8 cellular contexts compared by ENCODE assay signal in genomic region chr11:59755701-59756495, GRCh38. TPM values are rescaled to one million over a fixed set of nuclear protein-coding genes. Genes with fewer than 3 reads are reported as not detected.
DNase-seq lines count a peak whose midpoint lies in the region; ATAC-seq and TF ChIP-seq lines count a peak whose summit lies in the region.

No MANE protein-coding gene starts in this region.

- no peak for TF ChIP-seq CTCF in HFFc6 (IDR thresholded peaks at IDR 0.05)

- peak; percentile 79 for ATAC-seq in esophagus mucosa
- ATAC-seq in stimulated activated naive CD8-positive, alpha-beta T cell treated with anti-CD3 and anti-CD28 coated beads, Interleukin-15, Interleukin-2, amounts not matched to agents 100 U/mL and 50 U/mL, for 24 hours = peak; percentile 29

- peak overlapping the region; percentile 96 for H3K4me3 Mint-ChIP-seq in HFFc6
- peak overlapping the region; percentile 90 for H3K4me3 Mint-ChIP-seq in activated T-helper 1 cell treated with anti-CD3 and anti-CD28 coated beads, Interleukin-12 subunit alpha, Interleukin-12 subunit beta, Interleukin-2, Interleukin-4 antibody, amounts not matched to agents 30 ng/mL and 10 ng/mL and 1 ng/mL, durations not matched to agents 14 hours and 24 hours and 36 hours

- H3K27me3 Mint-ChIP-seq in HFFc6 (ENCODE audit: insufficient read depth) = no peaks in the 10 kb centered on the region; the same call in 1 of the 2 replicates
- H3K27me3 Mint-ChIP-seq in activated T-helper 1 cell treated with anti-CD3 and anti-CD28 coated beads, Interleukin-12 subunit alpha, Interleukin-12 subunit beta, Interleukin-2, Interleukin-4 antibody, amounts not matched to agents 30 ng/mL and 10 ng/mL and 1 ng/mL, durations not matched to agents 14 hours and 24 hours and 36 hours (ENCODE audit: insufficient read depth) = peaks cover 7% of the 10 kb centered on the region

- H3K4me1 Mint-ChIP-seq in HFFc6 (ENCODE audit: low read depth) = peaks cover 47% of the 10 kb centered on the region
- H3K4me1 Mint-ChIP-seq in activated T-helper 1 cell treated with anti-CD3 and anti-CD28 coated beads, Interleukin-12 subunit alpha, Interleukin-12 subunit beta, Interleukin-2, Interleukin-4 antibody, amounts not matched to agents 30 ng/mL and 10 ng/mL and 1 ng/mL, durations not matched to agents 14 hours and 24 hours and 36 hours (ENCODE audit: low read depth) = peaks cover 50% of the 10 kb centered on the region

- peaks cover 22% of the 10 kb centered on the region for H3K36me3 Mint-ChIP-seq in HFFc6 (ENCODE audit: low read depth)
- H3K36me3 Mint-ChIP-seq in activated T-helper 1 cell treated with anti-CD3 and anti-CD28 coated beads, Interleukin-12 subunit alpha, Interleukin-12 subunit beta, Interleukin-2, Interleukin-4 antibody, amounts not matched to agents 30 ng/mL and 10 ng/mL and 1 ng/mL, durations not matched to agents 14 hours and 24 hours and 36 hours (ENCODE audit: low read depth) = peaks cover 8% of the 10 kb centered on the region

- H3K4me1 ChIP-seq in mononuclear cell (ENCODE audit: insufficient read depth, low read length) = peaks cover 40% of the 10 kb centered on the region

- H3K4me3 ChIP-seq in mononuclear cell (ENCODE audit: low read length) = peak overlapping the region; percentile 89

- DNase-seq in COLO668 (lab: John Stamatoyannopoulos, UW; ENCODE audit: unreplicated experiment) (peak; percentile 82), HFFc6 (peak; percentile 59), NCI-H82 (lab: John Stamatoyannopoulos, UW) (peak; percentile 65), GDM1 (lab: John Stamatoyannopoulos, UW) (no peak)
- DNase-seq in activated T-helper 1 cell treated with anti-CD3 and anti-CD28 coated beads, Interleukin-12 subunit alpha, Interleukin-12 subunit beta, Interleukin-2, Interleukin-4 antibody, amounts not matched to agents 30 ng/mL and 10 ng/mL and 1 ng/mL, durations not matched to agents 14 hours and 24 hours and 36 hours (ENCODE audit: low spot score) = no peak
- peak; percentile 50 for DNase-seq in stimulated activated naive CD8-positive, alpha-beta T cell treated with anti-CD3 and anti-CD28 coated beads, Interleukin-15, Interleukin-2, amounts not matched to agents 100 U/mL and 50 U/mL, for 24 hours

- H3K27ac Mint-ChIP-seq in HFFc6 = peak overlapping the region; percentile 90
- peak overlapping the region; percentile 68 for H3K27ac Mint-ChIP-seq in activated T-helper 1 cell treated with anti-CD3 and anti-CD28 coated beads, Interleukin-12 subunit alpha, Interleukin-12 subunit beta, Interleukin-2, Interleukin-4 antibody, amounts not matched to agents 30 ng/mL and 10 ng/mL and 1 ng/mL, durations not matched to agents 14 hours and 24 hours and 36 hours

- intact Hi-C loops in activated T-helper 1 cell treated with anti-CD3 and anti-CD28 coated beads, Interleukin-12 subunit alpha, Interleukin-12 subunit beta, Interleukin-2, Interleukin-4 antibody, amounts not matched to agents 30 ng/mL and 10 ng/mL and 1 ng/mL, durations not matched to agents 14 hours and 24 hours and 36 hours (cut with micrococcal nuclease) = loop anchor here (1.0 to 10.0 kb wide), 7 partner anchors 11 to 1181 kb away; partner anchors contain the start of genes LPXN, MRPL16 and ZFP91

- no peaks in the 10 kb centered on the region for H3K9me3 ChIP-seq in mononuclear cell (ENCODE audit: low read depth, low read length)

- no peaks in the 10 kb centered on the region for H3K27me3 ChIP-seq in mononuclear cell (ENCODE audit: insufficient read depth, low read length)

- H3K9me3 Mint-ChIP-seq in HFFc6 = no peaks in the 10 kb centered on the region
- H3K9me3 Mint-ChIP-seq in activated T-helper 1 cell treated with anti-CD3 and anti-CD28 coated beads, Interleukin-12 subunit alpha, Interleukin-12 subunit beta, Interleukin-2, Interleukin-4 antibody, amounts not matched to agents 30 ng/mL and 10 ng/mL and 1 ng/mL, durations not matched to agents 14 hours and 24 hours and 36 hours = no peaks in the 10 kb centered on the region

RNA-seq across cellular contexts. Expression of gene STX3, which starts 0.7 kb away (rescaled TPM):
- 10 to 100 TPM; 17.1 to 23.1 (median 19.0) TPM for total RNA-seq in HFFc6 (2021; fragmentation: NEBNext Ultra II Directional; extraction: Animal tissue kit (Norgen Biotek cat#: 25700))
- 26.2 and 28.4 TPM in 2 replicates for total RNA-seq in activated T-helper 1 cell treated with anti-CD3 and anti-CD28 coated beads, Interleukin-12 subunit alpha, Interleukin-12 subunit beta, Interleukin-2, Interleukin-4 antibody, amounts not matched to agents 30 ng/mL and 10 ng/mL and 1 ng/mL, durations not matched to agents 14 hours and 24 hours and 36 hours
- 12.1 TPM for total RNA-seq in esophagus mucosa
- 20.9 TPM for total RNA-seq in mononuclear cell

RNA-seq across cellular contexts. Expression of gene OR10V1, which starts 42.3 kb away (rescaled TPM):
- not detected for total RNA-seq in HFFc6 (2021; fragmentation: NEBNext Ultra II Directional; extraction: Animal tissue kit (Norgen Biotek cat#: 25700))
- not detected in 2 replicates for total RNA-seq in activated T-helper 1 cell treated with anti-CD3 and anti-CD28 coated beads, Interleukin-12 subunit alpha, Interleukin-12 subunit beta, Interleukin-2, Interleukin-4 antibody, amounts not matched to agents 30 ng/mL and 10 ng/mL and 1 ng/mL, durations not matched to agents 14 hours and 24 hours and 36 hours
- total RNA-seq in esophagus mucosa (not detected), mononuclear cell (not detected)

RNA-seq across cellular contexts. Expression of gene MRPL16, which starts 54.7 kb away (rescaled TPM):
- total RNA-seq in HFFc6 (2021; fragmentation: NEBNext Ultra II Directional; extraction: Animal tissue kit (Norgen Biotek cat#: 25700)) = 10 to 100 TPM; 45.7 to 51.0 (median 48.6) TPM
- total RNA-seq in activated T-helper 1 cell treated with anti-CD3 and anti-CD28 coated beads, Interleukin-12 subunit alpha, Interleukin-12 subunit beta, Interleukin-2, Interleukin-4 antibody, amounts not matched to agents 30 ng/mL and 10 ng/mL and 1 ng/mL, durations not matched to agents 14 hours and 24 hours and 36 hours = 88.3 and 93.9 TPM in 2 replicates
- 33.6 TPM for total RNA-seq in esophagus mucosa
- total RNA-seq in mononuclear cell = 21.8 TPM

Comparison
In these comparisons a context has a peak if more than half of its experiments do, and no peak if none do; other contexts are left out.
1. DNase-seq: peak in COLO668 (single experiment), HFFc6 (single experiment), NCI-H82 (single experiment) and stimulated activated naive CD8-positive, alpha-beta T cell treated with anti-CD3 and anti-CD28 coated beads, Interleukin-15, Interleukin-2, amounts not matched to agents 100 U/mL and 50 U/mL, for 24 hours (single experiment); none in activated T-helper 1 cell treated with anti-CD3 and anti-CD28 coated beads, Interleukin-12 subunit alpha, Interleukin-12 subunit beta, Interleukin-2, Interleukin-4 antibody, amounts not matched to agents 30 ng/mL and 10 ng/mL and 1 ng/mL, durations not matched to agents 14 hours and 24 hours and 36 hours (single experiment) and GDM1 (single experiment).